In the genomic region with DNA sequence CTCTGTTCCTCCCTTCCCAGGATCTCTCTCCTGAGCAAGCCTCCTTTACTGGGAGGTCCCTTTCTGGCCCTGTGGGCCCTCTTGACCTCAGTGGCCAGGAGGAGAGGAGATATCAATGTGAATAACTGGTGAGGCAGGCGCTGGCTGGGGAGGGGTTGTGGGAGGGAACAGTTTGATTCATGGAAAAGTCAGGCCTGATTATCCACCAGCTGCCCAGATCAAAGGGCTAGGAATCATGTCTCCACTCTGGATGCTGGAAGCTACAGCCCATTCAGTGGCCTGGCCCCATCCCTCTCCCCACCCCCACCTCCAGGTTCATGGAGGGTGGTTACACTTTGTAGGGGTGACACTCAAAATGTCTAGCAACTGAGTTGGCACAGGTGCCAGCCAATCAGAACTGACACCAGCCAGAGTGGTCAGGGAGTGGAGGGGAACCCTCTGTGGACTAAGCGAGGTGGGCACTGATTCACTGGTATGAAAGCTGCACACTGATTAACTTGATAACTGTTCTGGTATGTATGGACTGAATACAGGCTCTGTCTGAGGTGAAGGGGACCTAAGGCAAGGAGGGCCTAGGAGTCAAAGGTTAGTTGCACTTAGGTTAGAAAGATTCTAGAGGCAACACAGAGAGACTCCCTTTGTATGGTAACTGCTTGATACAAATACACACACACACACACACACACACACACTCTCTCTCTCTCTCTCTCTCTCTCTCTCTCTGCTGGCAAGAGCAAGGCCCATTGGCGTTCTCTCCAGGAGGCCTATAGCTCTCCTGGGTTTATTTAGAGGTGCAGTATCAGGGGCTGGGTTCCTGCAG, we compare ENCODE assay signal across 1 cellular context.
TF ChIP-seq lines count a peak whose summit lies in the region.

No MANE protein-coding gene starts in this region.

TF ChIP-seq in HEK293, 187 proteins besides CTCF, POLR2A, EP300 and RAD21:
- TF ChIP-seq, protein P1, sequence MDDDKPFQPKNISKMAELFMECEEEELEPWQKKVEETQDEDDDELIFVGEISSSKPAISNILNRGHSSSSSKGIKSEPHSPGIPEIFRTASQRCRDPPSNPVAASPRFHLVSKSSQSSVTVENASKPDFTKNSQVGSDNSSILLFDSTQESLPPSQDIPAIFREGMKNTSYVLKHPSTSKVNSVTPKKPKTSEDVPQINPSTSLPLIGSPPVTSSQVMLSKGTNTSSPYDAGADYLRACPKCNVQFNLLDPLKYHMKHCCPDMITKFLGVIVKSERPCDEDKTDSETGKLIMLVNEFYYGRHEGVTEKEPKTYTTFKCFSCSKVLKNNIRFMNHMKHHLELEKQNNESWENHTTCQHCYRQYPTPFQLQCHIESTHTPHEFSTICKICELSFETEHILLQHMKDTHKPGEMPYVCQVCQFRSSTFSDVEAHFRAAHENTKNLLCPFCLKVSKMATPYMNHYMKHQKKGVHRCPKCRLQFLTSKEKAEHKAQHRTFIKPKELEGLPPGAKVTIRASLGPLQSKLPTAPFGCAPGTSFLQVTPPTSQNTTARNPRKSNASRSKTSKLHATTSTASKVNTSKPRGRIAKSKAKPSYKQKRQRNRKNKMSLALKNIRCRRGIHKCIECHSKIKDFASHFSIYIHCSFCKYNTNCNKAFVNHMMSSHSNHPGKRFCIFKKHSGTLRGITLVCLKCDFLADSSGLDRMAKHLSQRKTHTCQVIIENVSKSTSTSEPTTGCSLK (tag by site-specific recombination; IDR thresholded peaks at IDR 0.05): no peak
- no peak for TF ChIP-seq ZNF610 (tag by site-specific recombination; IDR thresholded peaks at IDR 0.05; ENCODE audit: borderline replicate concordance)
- TF ChIP-seq, protein P2, sequence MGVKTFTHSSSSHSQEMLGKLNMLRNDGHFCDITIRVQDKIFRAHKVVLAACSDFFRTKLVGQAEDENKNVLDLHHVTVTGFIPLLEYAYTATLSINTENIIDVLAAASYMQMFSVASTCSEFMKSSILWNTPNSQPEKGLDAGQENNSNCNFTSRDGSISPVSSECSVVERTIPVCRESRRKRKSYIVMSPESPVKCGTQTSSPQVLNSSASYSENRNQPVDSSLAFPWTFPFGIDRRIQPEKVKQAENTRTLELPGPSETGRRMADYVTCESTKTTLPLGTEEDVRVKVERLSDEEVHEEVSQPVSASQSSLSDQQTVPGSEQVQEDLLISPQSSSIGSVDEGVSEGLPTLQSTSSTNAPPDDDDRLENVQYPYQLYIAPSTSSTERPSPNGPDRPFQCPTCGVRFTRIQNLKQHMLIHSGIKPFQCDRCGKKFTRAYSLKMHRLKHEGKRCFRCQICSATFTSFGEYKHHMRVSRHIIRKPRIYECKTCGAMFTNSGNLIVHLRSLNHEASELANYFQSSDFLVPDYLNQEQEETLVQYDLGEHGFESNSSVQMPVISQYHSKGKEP (tag by site-specific recombination; IDR thresholded peaks at IDR 0.05): no peak
- TF ChIP-seq, protein P3, sequence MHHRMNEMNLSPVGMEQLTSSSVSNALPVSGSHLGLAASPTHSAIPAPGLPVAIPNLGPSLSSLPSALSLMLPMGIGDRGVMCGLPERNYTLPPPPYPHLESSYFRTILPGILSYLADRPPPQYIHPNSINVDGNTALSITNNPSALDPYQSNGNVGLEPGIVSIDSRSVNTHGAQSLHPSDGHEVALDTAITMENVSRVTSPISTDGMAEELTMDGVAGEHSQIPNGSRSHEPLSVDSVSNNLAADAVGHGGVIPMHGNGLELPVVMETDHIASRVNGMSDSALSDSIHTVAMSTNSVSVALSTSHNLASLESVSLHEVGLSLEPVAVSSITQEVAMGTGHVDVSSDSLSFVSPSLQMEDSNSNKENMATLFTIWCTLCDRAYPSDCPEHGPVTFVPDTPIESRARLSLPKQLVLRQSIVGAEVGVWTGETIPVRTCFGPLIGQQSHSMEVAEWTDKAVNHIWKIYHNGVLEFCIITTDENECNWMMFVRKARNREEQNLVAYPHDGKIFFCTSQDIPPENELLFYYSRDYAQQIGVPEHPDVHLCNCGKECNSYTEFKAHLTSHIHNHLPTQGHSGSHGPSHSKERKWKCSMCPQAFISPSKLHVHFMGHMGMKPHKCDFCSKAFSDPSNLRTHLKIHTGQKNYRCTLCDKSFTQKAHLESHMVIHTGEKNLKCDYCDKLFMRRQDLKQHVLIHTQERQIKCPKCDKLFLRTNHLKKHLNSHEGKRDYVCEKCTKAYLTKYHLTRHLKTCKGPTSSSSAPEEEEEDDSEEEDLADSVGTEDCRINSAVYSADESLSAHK (tag by site-specific recombination; IDR thresholded peaks at IDR 0.05): no peak
- TF ChIP-seq OVOL3 (tag by site-specific recombination; IDR thresholded peaks at IDR 0.05): no peak
- no peak for TF ChIP-seq HOXC10 (CRISPR knock-in tag; IDR thresholded peaks at IDR 0.05)
- no peak for TF ChIP-seq ZNF112 (tag by site-specific recombination; IDR thresholded peaks at IDR 0.05)
- no peak for TF ChIP-seq HOXD13 (CRISPR knock-in tag; IDR thresholded peaks at IDR 0.05; ENCODE audit: borderline replicate concordance)
- TF ChIP-seq ZNF514 (tag by site-specific recombination; IDR thresholded peaks at IDR 0.05): no peak
- no peak for TF ChIP-seq ZNF776 (tag by site-specific recombination; IDR thresholded peaks at IDR 0.05; ENCODE audit: borderline replicate concordance)
- TF ChIP-seq ZNF214 (tag by site-specific recombination; IDR thresholded peaks at IDR 0.05; ENCODE audit: borderline replicate concordance): no peak
- TF ChIP-seq, protein P4, sequence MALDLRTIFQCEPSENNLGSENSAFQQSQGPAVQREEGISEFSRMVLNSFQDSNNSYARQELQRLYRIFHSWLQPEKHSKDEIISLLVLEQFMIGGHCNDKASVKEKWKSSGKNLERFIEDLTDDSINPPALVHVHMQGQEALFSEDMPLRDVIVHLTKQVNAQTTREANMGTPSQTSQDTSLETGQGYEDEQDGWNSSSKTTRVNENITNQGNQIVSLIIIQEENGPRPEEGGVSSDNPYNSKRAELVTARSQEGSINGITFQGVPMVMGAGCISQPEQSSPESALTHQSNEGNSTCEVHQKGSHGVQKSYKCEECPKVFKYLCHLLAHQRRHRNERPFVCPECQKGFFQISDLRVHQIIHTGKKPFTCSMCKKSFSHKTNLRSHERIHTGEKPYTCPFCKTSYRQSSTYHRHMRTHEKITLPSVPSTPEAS (tag by site-specific recombination; IDR thresholded peaks at IDR 0.05): peak; percentile 70; the same call in 1 of the 2 replicates
- peak; percentile 31; the same call in 1 of the 2 replicates for TF ChIP-seq GLIS1 (tag by site-specific recombination; IDR thresholded peaks at IDR 0.05)
- TF ChIP-seq ZNF132 (tag by site-specific recombination; IDR thresholded peaks at IDR 0.05; ENCODE audit: borderline replicate concordance): no peak
- TF ChIP-seq, protein P5, sequence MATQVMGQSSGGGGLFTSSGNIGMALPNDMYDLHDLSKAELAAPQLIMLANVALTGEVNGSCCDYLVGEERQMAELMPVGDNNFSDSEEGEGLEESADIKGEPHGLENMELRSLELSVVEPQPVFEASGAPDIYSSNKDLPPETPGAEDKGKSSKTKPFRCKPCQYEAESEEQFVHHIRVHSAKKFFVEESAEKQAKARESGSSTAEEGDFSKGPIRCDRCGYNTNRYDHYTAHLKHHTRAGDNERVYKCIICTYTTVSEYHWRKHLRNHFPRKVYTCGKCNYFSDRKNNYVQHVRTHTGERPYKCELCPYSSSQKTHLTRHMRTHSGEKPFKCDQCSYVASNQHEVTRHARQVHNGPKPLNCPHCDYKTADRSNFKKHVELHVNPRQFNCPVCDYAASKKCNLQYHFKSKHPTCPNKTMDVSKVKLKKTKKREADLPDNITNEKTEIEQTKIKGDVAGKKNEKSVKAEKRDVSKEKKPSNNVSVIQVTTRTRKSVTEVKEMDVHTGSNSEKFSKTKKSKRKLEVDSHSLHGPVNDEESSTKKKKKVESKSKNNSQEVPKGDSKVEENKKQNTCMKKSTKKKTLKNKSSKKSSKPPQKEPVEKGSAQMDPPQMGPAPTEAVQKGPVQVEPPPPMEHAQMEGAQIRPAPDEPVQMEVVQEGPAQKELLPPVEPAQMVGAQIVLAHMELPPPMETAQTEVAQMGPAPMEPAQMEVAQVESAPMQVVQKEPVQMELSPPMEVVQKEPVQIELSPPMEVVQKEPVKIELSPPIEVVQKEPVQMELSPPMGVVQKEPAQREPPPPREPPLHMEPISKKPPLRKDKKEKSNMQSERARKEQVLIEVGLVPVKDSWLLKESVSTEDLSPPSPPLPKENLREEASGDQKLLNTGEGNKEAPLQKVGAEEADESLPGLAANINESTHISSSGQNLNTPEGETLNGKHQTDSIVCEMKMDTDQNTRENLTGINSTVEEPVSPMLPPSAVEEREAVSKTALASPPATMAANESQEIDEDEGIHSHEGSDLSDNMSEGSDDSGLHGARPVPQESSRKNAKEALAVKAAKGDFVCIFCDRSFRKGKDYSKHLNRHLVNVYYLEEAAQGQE (tag by site-specific recombination; IDR thresholded peaks at IDR 0.05): no peak
- no peak for TF ChIP-seq ZNF248 (tag by site-specific recombination; IDR thresholded peaks at IDR 0.05)
- TF ChIP-seq ZFP37 (tag by site-specific recombination; IDR thresholded peaks at IDR 0.05): no peak
- peak; percentile 63 for TF ChIP-seq ZIC2 (tag by site-specific recombination; IDR thresholded peaks at IDR 0.05)
- TF ChIP-seq ZNF394 (tag by site-specific recombination; IDR thresholded peaks at IDR 0.05; ENCODE audit: borderline replicate concordance): no peak
- no peak for TF ChIP-seq MEIS1 (CRISPR knock-in tag; IDR thresholded peaks at IDR 0.05; ENCODE audit: borderline replicate concordance)
- no peak for TF ChIP-seq FEZF1 (tag by site-specific recombination; IDR thresholded peaks at IDR 0.05)
- no peak for TF ChIP-seq ZSCAN16 (tag by site-specific recombination; IDR thresholded peaks at IDR 0.05)
